In genomic region chr7:726084-726853, GRCh38 we compare ENCODE assay signal across 8 cellular contexts. TPM values are rescaled to one million over a fixed set of nuclear protein-coding genes. Genes with fewer than 3 reads are reported as not detected.
DNase-seq lines count a peak whose midpoint lies in the region; ATAC-seq lines count a peak whose summit lies in the region.

Gene DNAAF5 (plus strand): TSS chr7:726699. CDS start chr7:726721, 22 bp downstream.

- POLR2A ChIA-PET in activated CD4-positive, alpha-beta T cell treated with anti-CD3 and anti-CD28 coated beads for 36 hours (lab: Charles Lee), result no interaction called here

- peaks cover 26% of the 10 kb centered on the region for H3K4me1 Mint-ChIP-seq in activated CD4-positive, alpha-beta T cell treated with anti-CD3 and anti-CD28 coated beads for 36 hours

- ATAC-seq in GM19035 (IDR thresholded peaks at IDR 0.05; ENCODE audit: unreplicated experiment), result peak; percentile 89
- peak; percentile 90 for ATAC-seq in HG03342 (IDR thresholded peaks at IDR 0.05; ENCODE audit: unreplicated experiment)
- peak; percentile 89 for ATAC-seq in activated CD4-positive, alpha-beta T cell treated with anti-CD3 and anti-CD28 coated beads for 36 hours

- no peaks in the 10 kb centered on the region for H3K27me3 Mint-ChIP-seq in activated CD4-positive, alpha-beta T cell treated with anti-CD3 and anti-CD28 coated beads for 36 hours

- H3K36me3 Mint-ChIP-seq in activated CD4-positive, alpha-beta T cell treated with anti-CD3 and anti-CD28 coated beads for 36 hours (ENCODE audit: low read depth), result peaks cover 49% of the 10 kb centered on the region

- H3K4me3 Mint-ChIP-seq in activated CD4-positive, alpha-beta T cell treated with anti-CD3 and anti-CD28 coated beads for 36 hours, result peak within 1 kb of the TSS; percentile 83

- DNase-seq in AML-193 (lab: John Stamatoyannopoulos, UW) (peak; percentile 71 to 82), NCI-H446 treated with DMSO at 0.1 percent for 48 hours (lab: John Stamatoyannopoulos, UW) (peak; percentile 70), left kidney (ENCODE audit: low read depth, low spot score) (peak; percentile 95)
- DNase-seq in activated CD4-positive, alpha-beta T cell treated with anti-CD3 and anti-CD28 coated beads for 36 hours, result peak; percentile 93
- DNase-seq in stimulated activated CD4-positive, alpha-beta T cell treated with anti-CD3 and anti-CD28 coated beads, Interleukin-1b, Interleukin-23, amount 100 ng/mL, for 48 hours, result peak; percentile 88

- peaks cover 6% of the 10 kb centered on the region for H3K9me3 Mint-ChIP-seq in activated CD4-positive, alpha-beta T cell treated with anti-CD3 and anti-CD28 coated beads for 36 hours (ENCODE audit: low read depth)

- peak within 1 kb of the TSS; percentile 90 for H3K27ac Mint-ChIP-seq in activated CD4-positive, alpha-beta T cell treated with anti-CD3 and anti-CD28 coated beads for 36 hours

- H3K27ac ChIP-seq in cingulate gyrus (ENCODE audit: low read depth, low read length), result peak within 1 kb of the TSS; percentile 39

- intact Hi-C loops in activated CD4-positive, alpha-beta T cell treated with anti-CD3 and anti-CD28 coated beads for 36 hours (cut with DNase I, micrococcal nuclease), result loop anchor here (1.0 to 5.0 kb wide), 11 partner anchors 90 to 577 kb away; partner anchors contain the start of genes COX19 (in 1 of the 2), GET4 (in 1 of the 2) and PDGFA (in 1 of the 2)

- CTCF ChIA-PET in activated CD4-positive, alpha-beta T cell treated with anti-CD3 and anti-CD28 coated beads for 36 hours (lab: Charles Lee), result interaction anchor here (0.8 kb wide), 1 partner anchor 511 kb away, joined by 4 read pairs; no protein-coding TSS in a partner anchor

RNA-seq across cellular contexts. Expression of gene DNAAF5, which starts in this region (rescaled TPM):
- total RNA-seq in activated CD4-positive, alpha-beta T cell treated with anti-CD3 and anti-CD28 coated beads for 36 hours, result 10 to 100 TPM; 31.5 to 37.2 TPM

Comparison
In these comparisons a context has a peak if more than half of its experiments do, and no peak if none do; other contexts are left out.
1. Peak in every context shown above with its lines: DNase-seq, ATAC-seq and H3K27ac ChIP-seq.